ENCODE assay signal across 2 cellular contexts in genomic region chr3:179653106-179653776, GRCh38.
TF ChIP-seq lines count a peak whose summit lies in the region.

No MANE protein-coding gene starts in this region.

TF ChIP-seq in HCT116, 20 proteins besides CTCF, POLR2A, EP300 and RAD21:
- TF ChIP-seq SRF (IDR thresholded peaks at IDR 0.05; ENCODE audit: low read depth) (no peak), ZFX (IDR thresholded peaks at IDR 0.05) (peak; percentile 85), SIN3A (IDR thresholded peaks at IDR 0.05; ENCODE audit: low read depth) (0 out of 2 replicates have a peak, but pooled peaks have one; percentile 36), MAX (IDR thresholded peaks at IDR 0.05) (peak; percentile 45; the same call in 1 of the 2 replicates), SP1 (IDR thresholded peaks at IDR 0.05; ENCODE audit: low read depth) (no peak)

TF ChIP-seq in SK-N-SH, 30 proteins besides CTCF, POLR2A, EP300 and RAD21:
- TF ChIP-seq SMC3 (IDR thresholded peaks at IDR 0.05; ENCODE audit: low read depth, low read length) (0 out of 2 replicates have a peak, but pooled peaks have one; percentile 10), MEF2A (IDR thresholded peaks at IDR 0.05; ENCODE audit: borderline replicate concordance, low read depth) (no peak), POLR2AphosphoS5 (IDR thresholded peaks at IDR 0.05; ENCODE audit: low read depth, low read length) (0 out of 2 replicates have a peak, but pooled peaks have one; percentile 9), SIN3A (IDR thresholded peaks at IDR 0.05; ENCODE audit: borderline replicate concordance, low read depth, low read length) (peak; percentile 12; the same call in 1 of the 2 replicates), MXI1 (IDR thresholded peaks at IDR 0.05; ENCODE audit: low read depth, low read length) (peak; percentile 68; the same call in 1 of the 2 replicates), RCOR1 (IDR thresholded peaks at IDR 0.05; ENCODE audit: low read length) (no peak; the same call in 1 of the 2 replicates), USF1 (IDR thresholded peaks at IDR 0.05; ENCODE audit: borderline replicate concordance, low read depth) (peak; percentile 55; the same call in 1 of the 2 replicates), MAX (IDR thresholded peaks at IDR 0.05; ENCODE audit: low read depth) (peak; percentile 66; the same call in 1 of the 2 replicates)
